Comparison of ENCODE assay signal across 1 cellular context in genomic region chr3:129608087-129608935, GRCh38.
TF ChIP-seq lines count a peak whose summit lies in the region.

No MANE protein-coding gene starts in this region.

TF ChIP-seq in IMR-90, 13 proteins besides CTCF, POLR2A, EP300 and RAD21 (continued from another document):
- TF ChIP-seq MAZ (IDR thresholded peaks at IDR 0.05; ENCODE audit: borderline replicate concordance, low read depth, low read length) (0 out of 2 replicates have a peak, but pooled peaks have one; percentile 12), ELK1 (IDR thresholded peaks at IDR 0.05; ENCODE audit: borderline replicate concordance, low read depth, low read length) (no peak), CHD1 (IDR thresholded peaks at IDR 0.05; ENCODE audit: low read depth, low read length) (no peak), CEBPB (IDR thresholded peaks at IDR 0.05; ENCODE audit: low read depth, low read length) (no peak), NFE2L2 (IDR thresholded peaks at IDR 0.05; ENCODE audit: low read depth, low read length) (no peak)
